ENCODE assay signal across 1 cellular context in the genomic region with DNA sequence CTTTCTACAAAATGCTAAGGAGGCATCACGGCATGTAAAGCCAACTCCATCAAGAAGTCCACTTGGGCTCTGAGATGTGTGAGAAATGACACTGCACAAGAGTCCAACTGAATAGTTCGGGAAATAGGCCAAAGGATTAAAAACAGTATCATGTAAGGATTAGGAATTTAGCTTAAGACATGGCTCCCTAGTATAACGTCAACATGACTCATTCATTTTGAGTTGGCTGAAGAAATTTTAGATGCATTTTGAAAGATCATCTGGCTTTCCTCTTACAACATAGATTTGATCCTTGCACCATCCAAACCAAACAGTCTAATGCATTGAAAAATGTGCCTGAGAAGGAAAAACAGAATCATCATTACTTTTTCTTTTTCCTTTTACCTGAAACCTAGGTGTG.
TF ChIP-seq lines count a peak whose summit lies in the region.

No MANE protein-coding gene starts in this region.

TF ChIP-seq in IMR-90, 13 proteins besides CTCF, POLR2A, EP300 and RAD21 (continued from another document):
- TF ChIP-seq NFE2L2 (IDR thresholded peaks at IDR 0.05; ENCODE audit: low read depth, low read length) (peak; percentile 34; the same call in 1 of the 2 replicates), MAZ (IDR thresholded peaks at IDR 0.05; ENCODE audit: borderline replicate concordance, low read depth, low read length) (no peak)
